8 cellular contexts compared by ENCODE assay signal in the genomic region with DNA sequence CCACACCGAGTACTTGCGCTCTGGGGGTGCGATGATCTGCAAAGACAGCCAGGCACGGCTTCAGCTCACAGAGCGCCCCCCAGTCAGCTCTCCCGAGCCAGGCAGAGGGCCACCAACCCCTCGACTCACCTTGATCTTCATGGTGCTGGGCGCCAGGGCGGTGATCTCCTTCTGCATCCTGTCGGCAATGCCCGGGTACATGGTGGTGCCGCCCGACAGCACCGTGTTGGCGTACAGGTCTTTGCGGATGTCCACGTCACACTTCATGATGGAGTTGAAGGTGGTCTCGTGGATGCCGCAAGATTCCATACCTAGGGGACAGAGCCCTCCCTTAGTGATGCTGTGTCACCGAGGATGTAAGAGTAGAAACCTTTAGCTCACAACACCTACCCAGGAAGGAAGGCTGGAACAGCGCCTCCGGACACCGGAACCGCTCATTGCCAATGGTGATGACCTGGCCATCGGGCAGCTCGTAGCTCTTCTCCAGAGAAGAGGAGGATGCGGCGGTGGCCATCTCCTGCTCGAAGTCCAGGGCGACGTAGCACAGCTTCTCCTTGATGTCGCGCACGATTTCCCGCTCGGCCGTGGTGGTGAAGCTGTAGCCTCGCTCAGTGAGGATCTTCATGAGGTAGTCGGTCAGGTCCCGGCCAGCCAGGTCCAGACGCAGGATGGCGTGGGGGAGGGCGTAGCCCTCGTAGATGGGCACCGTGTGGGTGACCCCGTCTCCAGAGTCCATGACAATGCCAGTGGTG.
DNase-seq lines count a peak whose midpoint lies in the region; ATAC-seq lines count a peak whose summit lies in the region.

No MANE protein-coding gene starts in this region.

- peak overlapping the region; percentile 95 for H3K27ac ChIP-seq in rectal smooth muscle tissue (ENCODE audit: low read depth, low read length)

- no peak for ATAC-seq in HG03159 (IDR thresholded peaks at IDR 0.05; ENCODE audit: unreplicated experiment)

- peak overlapping the region; percentile 95 for H3K4me3 ChIP-seq in rectal smooth muscle tissue (ENCODE audit: low read length)

- peak overlapping the region; percentile 96 for H3K9ac ChIP-seq in rectal smooth muscle tissue (ENCODE audit: low read length)

- peaks cover 5% of the 10 kb centered on the region for H3K4me1 ChIP-seq in rectal smooth muscle tissue (ENCODE audit: control insufficient read depth, insufficient read depth, low read length)

- H3K27me3 ChIP-seq in rectal smooth muscle tissue (ENCODE audit: control insufficient read depth, insufficient read depth, low read length), result no peaks in the 10 kb centered on the region

- DNase-seq in activated gamma-delta T cell treated with Interleukin-2 at 50 U/mL for 16 hours (peak; percentile 41), activated gamma-delta T cell (lab: John Stamatoyannopoulos, UW) (no peak), glomerular visceral epithelial cell (ENCODE audit: extremely low spot score) (peak; percentile 44), AML-193 (lab: John Stamatoyannopoulos, UW) (no peak), AG08395 (ENCODE audit: low spot score) (no peak)
- peak; percentile 52 to 59 for DNase-seq in activated T-cell treated with anti-CD3 and anti-CD28 coated beads, Interleukin-2, amount 50 U/mL, for 48 hours

- H3K36me3 ChIP-seq in rectal smooth muscle tissue (ENCODE audit: control insufficient read depth, insufficient read depth, low read length), result peaks cover 36% of the 10 kb centered on the region

Comparison
In these comparisons a context has a peak if more than half of its experiments do, and no peak if none do; other contexts are left out.
1. DNase-seq: peak in activated gamma-delta T cell treated with Interleukin-2 at 50 U/mL for 16 hours (single experiment), activated T-cell treated with anti-CD3 and anti-CD28 coated beads, Interleukin-2, amount 50 U/mL, for 48 hours (2 of 2) and glomerular visceral epithelial cell (single experiment); none in activated gamma-delta T cell (single experiment), AML-193 (0 of 2) and AG08395 (single experiment).